ENCODE assay signal across 10 cellular contexts in genomic region chr12:62438098-62438692, GRCh38. TPM values are rescaled to one million over a fixed set of nuclear protein-coding genes. Genes with fewer than 3 reads are reported as not detected.
A peak's percentile ranks its signal among the peaks of the same experiment; 100 is the strongest.
DNase-seq lines count a peak whose midpoint lies in the region; ATAC-seq, FAIRE-seq and TF ChIP-seq lines count a peak whose summit lies in the region.
"Had no signal": no experiment of that assay in that cellular context is flagged by ENCODE, and none has a peak within 500 bp of the region (broad histone marks: within the 10 kb centered on the region; RNA-seq: fewer than 3 reads in every experiment).

No MANE protein-coding gene starts in this region.

- no peak overlapping the region for H2AFZ ChIP-seq in astrocyte (ENCODE audit: low read depth, low read length)

- H3K9ac ChIP-seq in astrocyte (ENCODE audit: low read length): no peak overlapping the region
- H3K9ac ChIP-seq: BLaER1 had no signal

- H3K27me3 ChIP-seq in astrocyte (ENCODE audit: insufficient read depth, low read length): peaks cover 7% of the 10 kb centered on the region
- H3K27me3 ChIP-seq in iPS DF 6.9 (ENCODE audit: control insufficient read depth, insufficient read depth, low read length): peaks cover 10% of the 10 kb centered on the region; the same call in 1 of the 2 replicates
- peaks cover 0 to 38% (median 6%) of the 10 kb centered on the region in 7 donors for H3K27me3 ChIP-seq in spleen (replicated peaks in 1 of 7)

- H3K36me3 ChIP-seq in astrocyte (ENCODE audit: insufficient read depth, low read length) (no peaks in the 10 kb centered on the region), iPS DF 6.9 (ENCODE audit: control insufficient read depth, insufficient read depth, low read length) (no peaks in the 10 kb centered on the region), spleen (no peaks in the 10 kb centered on the region)
- H3K36me3 ChIP-seq: BLaER1 had no signal

- intact Hi-C loops in spleen (cut with DNase I; ENCODE audit: low total_unique reads): loop anchor here (5.0 kb wide), 2 partner anchors 144 to 359 kb away; no protein-coding TSS in a partner anchor

- ATAC-seq in GM21737 (IDR thresholded peaks at IDR 0.05; ENCODE audit: unreplicated experiment): no peak

- no CpG with 5 or more reads among the region's 6 CpGs for WGBS in iPS DF 6.9 (ENCODE audit: insufficient coverage, insufficient read length)
- WGBS in spleen, 5 donors: 21 to 30% (median 26%) methylated on average over 6 of the region's 6 CpGs

- no peaks in the 10 kb centered on the region for H4K20me1 ChIP-seq in astrocyte (ENCODE audit: insufficient read depth, low read length)
- H4K20me1 ChIP-seq: BLaER1 had no signal

- H3K4me3 Mint-ChIP-seq in HFFc6 (peak overlapping the region; percentile 26; the same call in 1 of the 2 replicates), astrocyte (ENCODE audit: unreplicated experiment) (no peak overlapping the region)

- H3K9me3 Mint-ChIP-seq in HFFc6: peaks cover 26% of the 10 kb centered on the region
- peaks cover 9% of the 10 kb centered on the region for H3K9me3 Mint-ChIP-seq in astrocyte (ENCODE audit: unreplicated experiment)

- peaks cover 11% of the 10 kb centered on the region for H3K27me3 Mint-ChIP-seq in HFFc6 (ENCODE audit: insufficient read depth)
- peaks cover 29% of the 10 kb centered on the region for H3K27me3 Mint-ChIP-seq in astrocyte (ENCODE audit: low read depth, unreplicated experiment)

- H3K27ac Mint-ChIP-seq in HFFc6 (no peak overlapping the region), astrocyte (ENCODE audit: unreplicated experiment) (no peak overlapping the region)

- H3K4me1 Mint-ChIP-seq in HFFc6 (ENCODE audit: low read depth): peaks cover 14% of the 10 kb centered on the region
- no peaks in the 10 kb centered on the region for H3K4me1 Mint-ChIP-seq in astrocyte (ENCODE audit: low read depth, unreplicated experiment)

- DNase-seq in DMS 273 (lab: John Stamatoyannopoulos, UW; ENCODE audit: unreplicated experiment) (peak; percentile 65), DMS 273 treated with DMSO at 0.1 percent for 48 hours (lab: John Stamatoyannopoulos, UW) (no peak), HFFc6 (peak; percentile 31), RPMI7951 (ENCODE audit: low read depth) (peak; percentile 47), astrocyte (ENCODE audit: low read depth) (peak; percentile 12), iPS DF 6.9 (ENCODE audit: low read depth, low spot score) (peak; percentile 37), spleen (no peak)

- H3K4me2 ChIP-seq in astrocyte (ENCODE audit: low read length): no peak overlapping the region
- H3K4me2 ChIP-seq: BLaER1 had no signal

- TF ChIP-seq POLR2A in spleen (IDR thresholded peaks at IDR 0.05): no peak

- H3K36me3 Mint-ChIP-seq in HFFc6 (ENCODE audit: low read depth) (peaks cover 22% of the 10 kb centered on the region), astrocyte (ENCODE audit: low read depth, unreplicated experiment) (peaks cover 2% of the 10 kb centered on the region)

- H3K9me3 ChIP-seq in astrocyte (ENCODE audit: insufficient read depth, low read depth, low read length) (no peaks in the 10 kb centered on the region), iPS DF 6.9 (ENCODE audit: control insufficient read depth, insufficient read depth, low read length) (no peaks in the 10 kb centered on the region), spleen (peaks cover 0 to 28% (median 23%) of the 10 kb centered on the region in 8 donors)

- H3K4me3 ChIP-seq in astrocyte (ENCODE audit: insufficient read depth, low read depth, low read length): no peak overlapping the region
- no peak overlapping the region for H3K4me3 ChIP-seq in iPS DF 6.9 (ENCODE audit: low read length)
- H3K4me3 ChIP-seq in spleen: no peak overlapping the region
- H3K4me3 ChIP-seq: BLaER1 had no signal

- H3K79me2 ChIP-seq in astrocyte (ENCODE audit: insufficient read depth, low read length): no peaks in the 10 kb centered on the region

- FAIRE-seq in astrocyte (lab: Jason Lieb, UNC): peak; percentile 9
- FAIRE-seq: colon had no signal

- H3K4me1 ChIP-seq in astrocyte (ENCODE audit: insufficient read depth, low read length) (peaks cover 9% of the 10 kb centered on the region), iPS DF 6.9 (ENCODE audit: control insufficient read depth, insufficient read depth, low read length) (no peaks in the 10 kb centered on the region; the same call in 1 of the 2 replicates), spleen (peaks cover 6 to 22% (median 19%) of the 10 kb centered on the region in 6 donors)
- H3K4me1 ChIP-seq: BLaER1 had no signal

- H3K27ac ChIP-seq in astrocyte (ENCODE audit: low read depth, low read length) (no peak overlapping the region), iPS DF 6.9 (ENCODE audit: low read length) (no peak overlapping the region), spleen (no peak overlapping the region)
- H3K27ac ChIP-seq: BLaER1 had no signal

- peak; percentile 91 for TF ChIP-seq CTCF in HFFc6 (IDR thresholded peaks at IDR 0.05)
- peak; percentile 87 for TF ChIP-seq CTCF in astrocyte (IDR thresholded peaks at IDR 0.05; ENCODE audit: insufficient read depth, low read depth, low read length)
- TF ChIP-seq CTCF in spleen (IDR thresholded peaks at IDR 0.05 in 8 of 11, conservative IDR thresholded peaks at IDR 0.05 in 3 of 11): peak in 9 of 11 experiments; percentile 27 to 70 (median 61)

RNA-seq across cellular contexts. Expression of gene MON2, which starts 28.4 kb away (rescaled TPM):
- 10 to 100 TPM; 29.6 to 44.1 (median 38.8) TPM for total RNA-seq in HFFc6 (2021; fragmentation: NEBNext Ultra II Directional; extraction: Animal tissue kit (Norgen Biotek cat#: 25700))
- total RNA-seq in RPMI7951 (2014; rRNA removed; shearing (Covaris generic)): 12.2 and 17.3 TPM in 2 replicates
- total RNA-seq in astrocyte: 38.8 and 39.7 TPM in 2 replicates
- 100 to 1,000 TPM in 3 of 7 donors, 10 to 100 TPM in 4; 70.4 to 181 (median 95.3) TPM for total RNA-seq in spleen
- 10 to 100 TPM; 10.8 to 14.2 (median 12.5) TPM for polyA plus RNA-seq in spleen

Comparison
In these comparisons a context has a peak if more than half of its experiments do, and no peak if none do; other contexts are left out.
1. DNase-seq: peak in DMS 273 (single experiment), HFFc6 (single experiment), RPMI7951 (single experiment), astrocyte (single experiment) and iPS DF 6.9 (single experiment); none in DMS 273 treated with DMSO at 0.1 percent for 48 hours (single experiment) and spleen (single experiment).
2. Peak in every context shown above with its lines, with median percentiles within 50 percentile points of each other: CTCF ChIP-seq.